Comparison of ENCODE assay signal across 14 cellular contexts in genomic region chr4:15809473-15809872, GRCh38. TPM values are rescaled to one million over a fixed set of nuclear protein-coding genes. Genes with fewer than 3 reads are reported as not detected.
DNase-seq lines count a peak whose midpoint lies in the region; ATAC-seq and TF ChIP-seq lines count a peak whose summit lies in the region.
"Had no signal": no experiment of that assay in that cellular context is flagged by ENCODE, and none has a peak within 500 bp of the region (broad histone marks: within the 10 kb centered on the region; RNA-seq: fewer than 3 reads in every experiment).

No MANE protein-coding gene starts in this region.

- peak overlapping the region; percentile 57 for H3K27ac ChIP-seq in OCI-LY1 (ENCODE audit: low read depth, low read length, poor library complexity, severe bottlenecking)
- peak overlapping the region; percentile 35 to 84 (median 72) for H3K27ac ChIP-seq in spleen
- H3K27ac ChIP-seq: WERI-Rb-1 had no signal

- peak overlapping the region; percentile 39 for H3K4me3 ChIP-seq in OCI-LY1 (ENCODE audit: low read depth, low read length, poor library complexity, severe bottlenecking)
- peak overlapping the region in 2 of 8 donors; percentile 21 to 53 for H3K4me3 ChIP-seq in spleen

- intact Hi-C loops in spleen (cut with DNase I; ENCODE audit: low total_unique reads): loop anchor here (5.0 to 10.0 kb wide), 3 partner anchors 75 to 193 kb away; no protein-coding TSS in a partner anchor

- H3K4me1 ChIP-seq in OCI-LY1 (ENCODE audit: insufficient read depth, low read length, severe bottlenecking) (peaks cover 34% of the 10 kb centered on the region), spleen (peaks cover 8 to 60% (median 42%) of the 10 kb centered on the region in 6 donors)

- no peaks in the 10 kb centered on the region for H3K27me3 Mint-ChIP-seq in activated T-cell treated with anti-CD3 and anti-CD28 coated beads, Interleukin-2, amount 50 U/mL, for 24 hours

- H3K9me3 Mint-ChIP-seq in activated naive CD4-positive, alpha-beta T cell treated with anti-CD3 and anti-CD28 coated beads, Interleukin-2, amount 50 U/mL, for 72 hours: peaks cover 0 to 6% of the 10 kb centered on the region in 2 donors
- H3K9me3 Mint-ChIP-seq in activated T-cell treated with anti-CD3 and anti-CD28 coated beads, Interleukin-2, amount 50 U/mL, for 24 hours: no peaks in the 10 kb centered on the region
- H3K9me3 Mint-ChIP-seq: neural crest cell had no signal

- ATAC-seq in activated naive CD4-positive, alpha-beta T cell treated with anti-CD3 and anti-CD28 coated beads, Interleukin-2, amount 50 U/mL, for 72 hours: no peak
- peak; percentile 12 for ATAC-seq in HG02798 (IDR thresholded peaks at IDR 0.05; ENCODE audit: poor library complexity, unreplicated experiment)

- peaks cover 31% of the 10 kb centered on the region for H3K4me1 Mint-ChIP-seq in activated T-cell treated with anti-CD3 and anti-CD28 coated beads, Interleukin-2, amount 50 U/mL, for 24 hours (ENCODE audit: low read depth)
- H3K4me1 Mint-ChIP-seq: neural crest cell had no signal

- peak overlapping the region; percentile 25 to 34 for H3K27ac Mint-ChIP-seq in activated naive CD4-positive, alpha-beta T cell treated with anti-CD3 and anti-CD28 coated beads, Interleukin-2, amount 50 U/mL, for 72 hours
- H3K27ac Mint-ChIP-seq in activated T-cell treated with anti-CD3 and anti-CD28 coated beads, Interleukin-2, amount 50 U/mL, for 24 hours: no peak overlapping the region

- no peaks in the 10 kb centered on the region for H3K79me2 ChIP-seq in OCI-LY1 (ENCODE audit: insufficient read depth, low read length)

- TF ChIP-seq POLR2A in spleen (IDR thresholded peaks at IDR 0.05): no peak

- H2AFZ ChIP-seq in OCI-LY1 (ENCODE audit: low read length): 0 out of 2 replicates have a peak overlapping the region, but pooled peaks have one; percentile 75

- H3K36me3 ChIP-seq in OCI-LY1 (ENCODE audit: insufficient read depth, low read length) (no peaks in the 10 kb centered on the region), spleen (no peaks in the 10 kb centered on the region)
- H3K36me3 ChIP-seq: heart left ventricle, WERI-Rb-1 had no signal

- no peak overlapping the region for H3K4me3 Mint-ChIP-seq in activated T-cell treated with anti-CD3 and anti-CD28 coated beads, Interleukin-2, amount 50 U/mL, for 24 hours
- H3K4me3 Mint-ChIP-seq: neural crest cell had no signal

- H3K27me3 ChIP-seq in OCI-LY1 (ENCODE audit: insufficient read depth, low read length) (no peaks in the 10 kb centered on the region), spleen (replicated peaks in 1 of 7) (no peaks in the 10 kb centered on the region)
- H3K27me3 ChIP-seq: heart left ventricle had no signal

- DNase-seq in activated naive CD4-positive, alpha-beta T cell treated with anti-CD3 and anti-CD28 coated beads, Interleukin-2, amount 50 U/mL, for 72 hours (ENCODE audit: low spot score in 2 of 2): no peak
- no peak for DNase-seq in activated naive CD4-positive, alpha-beta T cell (lab: John Stamatoyannopoulos, UW)
- DNase-seq in spleen: no peak
- no peak for DNase-seq in activated T-cell treated with anti-CD3 and anti-CD28 coated beads, Interleukin-2, amount 50 U/mL, for 24 hours
- no peak for DNase-seq in NCI-H345 treated with DMSO at 0.1 percent for 48 hours (lab: John Stamatoyannopoulos, UW; ENCODE audit: unreplicated experiment)
- DNase-seq in NCI-H128 (lab: John Stamatoyannopoulos, UW; ENCODE audit: unreplicated experiment): no peak
- DNase-seq: heart left ventricle, KBM-7, small intestine, WERI-Rb-1 had no signal

- no peaks in the 10 kb centered on the region for H4K20me1 ChIP-seq in OCI-LY1 (ENCODE audit: insufficient read depth, low read length)

- H3K9ac ChIP-seq in OCI-LY1 (ENCODE audit: low read length): peak overlapping the region; percentile 31; the same call in 1 of the 2 replicates

- 18 to 61% (median 35%) methylated on average over 4 of the region's 4 CpGs for WGBS in spleen, 5 donors

- H3K9me2 ChIP-seq in OCI-LY1 (ENCODE audit: low read depth, low read length): no peaks in the 10 kb centered on the region

- H3F3A ChIP-seq in OCI-LY1 (ENCODE audit: insufficient read depth, low read length): no peaks in the 10 kb centered on the region

- TF ChIP-seq CTCF in OCI-LY1 (IDR thresholded peaks at IDR 0.05; ENCODE audit: low read length) (no peak), spleen (IDR thresholded peaks at IDR 0.05 in 8 of 11, conservative IDR thresholded peaks at IDR 0.05 in 3 of 11) (no peak)

- peak overlapping the region; percentile 61 for H3K4me2 ChIP-seq in OCI-LY1 (ENCODE audit: low read length)

- peaks cover 0 to 11% of the 10 kb centered on the region in 2 donors for H3K36me3 Mint-ChIP-seq in activated naive CD4-positive, alpha-beta T cell treated with anti-CD3 and anti-CD28 coated beads, Interleukin-2, amount 50 U/mL, for 72 hours
- H3K36me3 Mint-ChIP-seq in activated T-cell treated with anti-CD3 and anti-CD28 coated beads, Interleukin-2, amount 50 U/mL, for 24 hours (ENCODE audit: low read depth): no peaks in the 10 kb centered on the region

- H3K9me3 ChIP-seq in OCI-LY1 (ENCODE audit: low read length): no peaks in the 10 kb centered on the region
- H3K9me3 ChIP-seq in spleen: no peaks in the 10 kb centered on the region
- H3K9me3 ChIP-seq: heart left ventricle had no signal

RNA-seq across cellular contexts. Expression of gene CD38, which starts 31.3 kb away (rescaled TPM):
- 10 to 100 TPM; 10.7 to 32.8 TPM for total RNA-seq in activated naive CD4-positive, alpha-beta T cell treated with anti-CD3 and anti-CD28 coated beads, Interleukin-2, amount 50 U/mL, for 72 hours
- 10 to 100 TPM; 45.1 to 92.9 (median 62.7) TPM for total RNA-seq in spleen
- polyA plus RNA-seq in spleen: 1 to 10 TPM; 4.9 to 9.5 (median 5.8) TPM
- total RNA-seq: A673 had no signal
